In genomic region chr12:103639983-103640382, GRCh38 we compare ENCODE assay signal across 29 cellular contexts. TPM values are rescaled to one million over a fixed set of nuclear protein-coding genes. Genes with fewer than 3 reads are reported as not detected.
"Had no signal": no experiment of that assay in that cellular context is flagged by ENCODE, and none has a peak within 500 bp of the region (broad histone marks: within the 10 kb centered on the region; RNA-seq: fewer than 3 reads in every experiment).

No MANE protein-coding gene starts in this region.

- H3K4me1 ChIP-seq: colonic mucosa, esophagus squamous epithelium, gastrocnemius medialis, heart right ventricle, left lung had no signal

- DNase-seq: colonic mucosa; cortex of kidney; effector CD8-positive, alpha-beta T cell; effector memory CD8-positive, alpha-beta T cell; endodermal cell; erythroblast; esophagus squamous epithelium; foreskin fibroblast; foreskin melanocyte; gastrocnemius medialis; glutamatergic neuron; head of caudate nucleus; heart right ventricle; hippocampal formation; left cardiac atrium; left lung; left ventricle myocardium superior; mammary epithelial cell; mesendoderm; midbrain; naive thymus-derived CD4-positive, alpha-beta T cell had no signal

- H3K4me3 ChIP-seq: colonic mucosa, esophagus squamous epithelium, gastrocnemius medialis, heart right ventricle, left lung, lung had no signal

- FAIRE-seq: endometrium, islet of Langerhans, keratinocyte had no signal

- H3K9me3 ChIP-seq: colonic mucosa, esophagus squamous epithelium, gastrocnemius medialis had no signal

- ATAC-seq: effector memory CD8-positive, alpha-beta T cell; esophagus mucosa; gastrocnemius medialis; heart right ventricle; left cardiac atrium; left lung; left ventricle myocardium superior; naive thymus-derived CD4-positive, alpha-beta T cell had no signal

- H3K36me3 ChIP-seq: colonic mucosa, esophagus squamous epithelium, gastrocnemius medialis, heart right ventricle, left lung had no signal

- H3K27me3 ChIP-seq: colonic mucosa, gastrocnemius medialis, heart right ventricle, left lung had no signal

- H3K27ac ChIP-seq: colonic mucosa, epithelial cell of prostate, esophagus squamous epithelium, gastrocnemius medialis, heart right ventricle, left lung had no signal

RNA-seq across cellular contexts. Expression of gene STAB2, which starts 52.9 kb away (rescaled TPM):
- total RNA-seq: endodermal cell; gastrocnemius medialis; kidney epithelial cell; mononuclear cell; naive thymus-derived CD4-positive, alpha-beta T cell had no signal
- polyA plus RNA-seq: keratinocyte; naive thymus-derived CD4-positive, alpha-beta T cell had no signal
